Comparison of ENCODE assay signal across 8 cellular contexts in the genomic region with DNA sequence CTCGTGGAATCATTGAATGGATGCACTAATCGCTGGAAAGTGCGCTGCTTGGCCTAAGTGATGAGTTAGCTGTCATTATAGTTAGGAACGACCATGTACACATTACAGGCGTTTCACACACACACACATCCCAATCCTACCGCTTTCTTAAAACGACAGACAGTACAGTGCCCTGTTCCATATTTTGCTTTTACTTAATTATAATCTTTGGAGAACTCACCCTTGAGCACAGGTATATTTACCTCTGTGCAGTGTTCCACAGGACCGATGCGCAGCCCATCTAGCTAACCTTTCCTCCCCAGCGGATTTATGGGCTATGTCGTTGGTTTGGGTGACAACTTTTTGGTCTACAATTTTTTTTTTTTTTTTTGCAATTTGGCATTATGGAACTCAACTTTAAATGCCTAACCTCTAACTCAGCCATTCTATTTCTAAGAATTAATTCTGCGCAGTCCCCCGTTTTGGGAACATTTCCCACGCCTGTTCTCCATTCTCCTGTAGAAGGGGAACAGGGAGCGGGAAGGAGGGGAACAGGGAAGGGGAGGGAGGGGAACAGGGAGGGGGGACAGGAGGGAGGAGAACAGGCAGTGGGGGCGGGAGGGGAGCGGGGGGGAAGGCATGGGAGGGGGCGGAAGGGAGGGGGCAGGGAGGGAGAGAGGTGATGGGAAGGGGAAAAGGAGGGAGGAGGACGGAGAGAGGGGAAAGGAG. TPM values are rescaled to one million over a fixed set of nuclear protein-coding genes. Genes with fewer than 3 reads are reported as not detected.
DNase-seq lines count a peak whose midpoint lies in the region; ATAC-seq and TF ChIP-seq lines count a peak whose summit lies in the region.

No MANE protein-coding gene starts in this region.

- H3K4me3 Mint-ChIP-seq in natural killer cell: peak overlapping the region; percentile 78
- no peak overlapping the region for H3K4me3 Mint-ChIP-seq in natural killer cell treated with Interleukin-12 subunit alpha and Interleukin-12 subunit beta and Interleukin-15 and Interleukin-18, amount 100 ng/mL, for 72 hours
- peak overlapping the region; percentile 46 for H3K4me3 Mint-ChIP-seq in mesothelial cell of epicardium

- H3K27ac Mint-ChIP-seq in natural killer cell (peak overlapping the region; percentile 27 to 29), mesothelial cell of epicardium (peak overlapping the region; percentile 65)
- H3K27ac Mint-ChIP-seq in natural killer cell treated with Interleukin-12 subunit alpha and Interleukin-12 subunit beta and Interleukin-15 and Interleukin-18, amount 100 ng/mL, for 72 hours: no peak overlapping the region

- in situ Hi-C loops in astrocyte of the cerebellum (cut with HindIII; ENCODE audit: low sequenced_read_pairs): no loop called here

- H3K27me3 Mint-ChIP-seq in natural killer cell (ENCODE audit: low read depth in 2 of 2) (peaks cover 7 to 10% of the 10 kb centered on the region in 2 donors), mesothelial cell of epicardium (ENCODE audit: low read depth) (peaks cover 6% of the 10 kb centered on the region)
- peaks cover 0 to 4% of the 10 kb centered on the region in 2 donors for H3K27me3 Mint-ChIP-seq in natural killer cell treated with Interleukin-12 subunit alpha and Interleukin-12 subunit beta and Interleukin-15 and Interleukin-18, amount 100 ng/mL, for 72 hours

- H3K9me3 Mint-ChIP-seq in natural killer cell (no peaks in the 10 kb centered on the region), mesothelial cell of epicardium (no peaks in the 10 kb centered on the region)
- no peaks in the 10 kb centered on the region for H3K9me3 Mint-ChIP-seq in natural killer cell treated with Interleukin-12 subunit alpha and Interleukin-12 subunit beta and Interleukin-15 and Interleukin-18, amount 100 ng/mL, for 72 hours

- DNase-seq in natural killer cell: no peak
- DNase-seq in natural killer cell treated with Interleukin-12 subunit alpha and Interleukin-12 subunit beta and Interleukin-15 and Interleukin-18, amount 100 ng/mL, for 72 hours (ENCODE audit: low spot score): no peak
- no peak for DNase-seq in astrocyte of the cerebellum (ENCODE audit: low read depth)
- no peak for DNase-seq in mesothelial cell of epicardium (ENCODE audit: low spot score in 2 of 2, unreplicated experiment in 2 of 2)
- no peak for DNase-seq in NCI-H2081 (lab: John Stamatoyannopoulos, UW)
- no peak for DNase-seq in glomerular visceral epithelial cell (ENCODE audit: extremely low spot score)
- DNase-seq in effector memory CD4-positive, alpha-beta T cell: no peak

- TF ChIP-seq CTCF in natural killer cell (IDR thresholded peaks at IDR 0.05) (no peak), astrocyte of the cerebellum (IDR thresholded peaks at IDR 0.05; ENCODE audit: low read depth, low read length, missing control alignments) (no peak), mesothelial cell of epicardium (IDR thresholded peaks at IDR 0.05; ENCODE audit: unreplicated experiment) (no peak)

- no peaks in the 10 kb centered on the region for H3K9me3 ChIP-seq in effector memory CD4-positive, alpha-beta T cell (ENCODE audit: control insufficient read depth, low read length)

- H3K36me3 Mint-ChIP-seq in natural killer cell (no peaks in the 10 kb centered on the region), mesothelial cell of epicardium (no peaks in the 10 kb centered on the region)
- no peaks in the 10 kb centered on the region for H3K36me3 Mint-ChIP-seq in natural killer cell treated with Interleukin-12 subunit alpha and Interleukin-12 subunit beta and Interleukin-15 and Interleukin-18, amount 100 ng/mL, for 72 hours

- ATAC-seq in natural killer cell (no peak), HG03378 (IDR thresholded peaks at IDR 0.05; ENCODE audit: unreplicated experiment) (no peak)
- ATAC-seq in natural killer cell treated with Interleukin-12 subunit alpha and Interleukin-12 subunit beta and Interleukin-15 and Interleukin-18, amount 100 ng/mL, for 72 hours: no peak

- H3K36me3 ChIP-seq in effector memory CD4-positive, alpha-beta T cell (ENCODE audit: control insufficient read depth, insufficient read depth, low read length): no peaks in the 10 kb centered on the region

- intact Hi-C loops in natural killer cell (cut with micrococcal nuclease): no loop called here

- peaks cover 19% of the 10 kb centered on the region for H3K4me1 ChIP-seq in effector memory CD4-positive, alpha-beta T cell (ENCODE audit: control insufficient read depth, insufficient read depth, low read length, poor library complexity, severe bottlenecking)

- H3K27me3 ChIP-seq in effector memory CD4-positive, alpha-beta T cell (replicated peaks; ENCODE audit: control insufficient read depth, insufficient read depth, low read length, poor library complexity, severe bottlenecking): no peaks in the 10 kb centered on the region

- H3K4me3 ChIP-seq in astrocyte of the cerebellum (ENCODE audit: low read depth, low read length): peak overlapping the region; percentile 3
- no peak overlapping the region for H3K4me3 ChIP-seq in effector memory CD4-positive, alpha-beta T cell (ENCODE audit: insufficient read depth, low read depth, low read length, poor library complexity, severe bottlenecking)

- H3K27ac ChIP-seq in effector memory CD4-positive, alpha-beta T cell (ENCODE audit: insufficient read depth, low read length, poor library complexity, severe bottlenecking): no peak overlapping the region

- H3K4me1 Mint-ChIP-seq in natural killer cell (peaks cover 0 to 27% of the 10 kb centered on the region in 2 donors), mesothelial cell of epicardium (peaks cover 11% of the 10 kb centered on the region)
- peaks cover 5 to 6% of the 10 kb centered on the region in 2 donors for H3K4me1 Mint-ChIP-seq in natural killer cell treated with Interleukin-12 subunit alpha and Interleukin-12 subunit beta and Interleukin-15 and Interleukin-18, amount 100 ng/mL, for 72 hours (ENCODE audit: low read depth in 2 of 2)

RNA-seq across cellular contexts. Expression of a gene that starts 0.7 kb away (rescaled TPM):
- total RNA-seq in natural killer cell (100 to 1,000 TPM in 2 of 3 donors, 10 to 100 TPM in 1; 99.1 to 142 (median 123) TPM), mesothelial cell of epicardium (88.8 to 104 TPM (median 93.0 TPM) in 3 replicates)
- total RNA-seq in natural killer cell treated with Interleukin-12 subunit alpha and Interleukin-12 subunit beta and Interleukin-15 and Interleukin-18, amount 100 ng/mL, for 72 hours: 10 to 100 TPM; 21.8 to 24.3 TPM

RNA-seq across cellular contexts. Expression of a gene that starts 35.3 kb away (rescaled TPM):
- 10 to 100 TPM; 16.9 to 21.9 (median 20.6) TPM for total RNA-seq in natural killer cell
- total RNA-seq in natural killer cell treated with Interleukin-12 subunit alpha and Interleukin-12 subunit beta and Interleukin-15 and Interleukin-18, amount 100 ng/mL, for 72 hours: 100 to 1,000 TPM in 1 of 2 donors, 10 to 100 TPM in 1; 53.7 to 147 TPM
- 25.5 to 28.2 TPM (median 27.4 TPM) in 3 replicates for total RNA-seq in mesothelial cell of epicardium

RNA-seq across cellular contexts. Expression of a gene that starts 56.0 kb away (rescaled TPM):
- total RNA-seq in natural killer cell (10 to 100 TPM; 62.8 to 81.1 (median 80.1) TPM), mesothelial cell of epicardium (74.0 to 77.9 TPM (median 75.3 TPM) in 3 replicates)
- total RNA-seq in natural killer cell treated with Interleukin-12 subunit alpha and Interleukin-12 subunit beta and Interleukin-15 and Interleukin-18, amount 100 ng/mL, for 72 hours: 100 to 1,000 TPM in 1 of 2 donors, 10 to 100 TPM in 1; 53.5 to 106 TPM

Comparison
In these comparisons a context has a peak if more than half of its experiments do, and no peak if none do; other contexts are left out.
1. H3K27ac Mint-ChIP-seq: peak in natural killer cell (2 of 2) and mesothelial cell of epicardium (single experiment); none in natural killer cell treated with Interleukin-12 subunit alpha and Interleukin-12 subunit beta and Interleukin-15 and Interleukin-18, amount 100 ng/mL, for 72 hours (0 of 2).